1 cellular context compared by ENCODE assay signal in genomic region chr3:49539659-49540560, GRCh38.
A peak's percentile ranks its signal among the peaks of the same experiment; 100 is the strongest.
TF ChIP-seq lines count a peak whose summit lies in the region.

No MANE protein-coding gene starts in this region.

TF ChIP-seq in H1, 55 proteins besides CTCF, POLR2A, EP300 and RAD21 (continued from another document):
- TF ChIP-seq BRCA1 (IDR thresholded peaks at IDR 0.05; ENCODE audit: low read depth, low read length) (no peak), CREB1 (IDR thresholded peaks at IDR 0.05) (peak; percentile 12; the same call in 1 of the 2 replicates), POLR2AphosphoS5 (IDR thresholded peaks at IDR 0.05; ENCODE audit: low read depth, low read length) (peak; percentile 45; the same call in 1 of the 2 replicates), JUN (IDR thresholded peaks at IDR 0.05; ENCODE audit: low read depth, low read length) (no peak), SRF (IDR thresholded peaks at IDR 0.05; ENCODE audit: low read depth, low read length) (no peak), CHD2 (IDR thresholded peaks at IDR 0.05; ENCODE audit: low read length) (no peak), GTF2F1 (IDR thresholded peaks at IDR 0.05; ENCODE audit: borderline replicate concordance, low read depth, low read length) (no peak), MAFK (IDR thresholded peaks at IDR 0.05; ENCODE audit: low read depth, low read length) (no peak), PHF8 (conservative IDR thresholded peaks at IDR 0.05; ENCODE audit: low read depth, low read length) (peak; percentile 61), CBX5 (IDR thresholded peaks at IDR 0.05; ENCODE audit: low read depth, low read length) (no peak), HDAC6 (IDR thresholded peaks at IDR 0.05; ENCODE audit: low read depth, low read length) (no peak), CEBPB (IDR thresholded peaks at IDR 0.05; ENCODE audit: low read depth, low read length) (no peak), KDM5A (IDR thresholded peaks at IDR 0.05; ENCODE audit: low read length) (no peak), RFX5 (IDR thresholded peaks at IDR 0.05; ENCODE audit: borderline replicate concordance, low read depth, low read length) (no peak), SIRT6 (IDR thresholded peaks at IDR 0.05; ENCODE audit: low read length) (no peak), CTBP2 (IDR thresholded peaks at IDR 0.05; ENCODE audit: borderline replicate concordance, insufficient read depth, insufficient read length, low read length) (peak; percentile 36), SP4 (IDR thresholded peaks at IDR 0.05; ENCODE audit: low read length) (no peak), ZNF274 (IDR thresholded peaks at IDR 0.05; ENCODE audit: borderline replicate concordance, extremely low read depth, low read length) (no peak), EZH2 (IDR thresholded peaks at IDR 0.05; ENCODE audit: low read depth, low read length, severe bottlenecking) (no peak), KDM4A (IDR thresholded peaks at IDR 0.05; ENCODE audit: low read depth, low read length, severe bottlenecking) (peak; percentile 60), BACH1 (IDR thresholded peaks at IDR 0.05; ENCODE audit: low read length) (peak; percentile 22; the same call in 1 of the 2 replicates), TAF1 (IDR thresholded peaks at IDR 0.05; ENCODE audit: low read depth, low read length) (peak; percentile 73), SIN3A (conservative IDR thresholded peaks at IDR 0.05 in 1 of 2, IDR thresholded peaks at IDR 0.05 in 1 of 2; ENCODE audit: low read depth in 1 of 2, low read length in 2 of 2) (peak; percentile 20 to 54; a peak in 1 of 4 replicates), CHD1 (IDR thresholded peaks at IDR 0.05; ENCODE audit: low read depth, low read length) (no peak), TBP (IDR thresholded peaks at IDR 0.05; ENCODE audit: low read depth, low read length) (peak; percentile 49; the same call in 1 of the 2 replicates), SP1 (IDR thresholded peaks at IDR 0.05; ENCODE audit: low read depth, low read length) (peak; percentile 66; the same call in 1 of the 2 replicates), JUND (IDR thresholded peaks at IDR 0.05; ENCODE audit: low read length) (no peak)
- TF ChIP-seq, protein P1, sequence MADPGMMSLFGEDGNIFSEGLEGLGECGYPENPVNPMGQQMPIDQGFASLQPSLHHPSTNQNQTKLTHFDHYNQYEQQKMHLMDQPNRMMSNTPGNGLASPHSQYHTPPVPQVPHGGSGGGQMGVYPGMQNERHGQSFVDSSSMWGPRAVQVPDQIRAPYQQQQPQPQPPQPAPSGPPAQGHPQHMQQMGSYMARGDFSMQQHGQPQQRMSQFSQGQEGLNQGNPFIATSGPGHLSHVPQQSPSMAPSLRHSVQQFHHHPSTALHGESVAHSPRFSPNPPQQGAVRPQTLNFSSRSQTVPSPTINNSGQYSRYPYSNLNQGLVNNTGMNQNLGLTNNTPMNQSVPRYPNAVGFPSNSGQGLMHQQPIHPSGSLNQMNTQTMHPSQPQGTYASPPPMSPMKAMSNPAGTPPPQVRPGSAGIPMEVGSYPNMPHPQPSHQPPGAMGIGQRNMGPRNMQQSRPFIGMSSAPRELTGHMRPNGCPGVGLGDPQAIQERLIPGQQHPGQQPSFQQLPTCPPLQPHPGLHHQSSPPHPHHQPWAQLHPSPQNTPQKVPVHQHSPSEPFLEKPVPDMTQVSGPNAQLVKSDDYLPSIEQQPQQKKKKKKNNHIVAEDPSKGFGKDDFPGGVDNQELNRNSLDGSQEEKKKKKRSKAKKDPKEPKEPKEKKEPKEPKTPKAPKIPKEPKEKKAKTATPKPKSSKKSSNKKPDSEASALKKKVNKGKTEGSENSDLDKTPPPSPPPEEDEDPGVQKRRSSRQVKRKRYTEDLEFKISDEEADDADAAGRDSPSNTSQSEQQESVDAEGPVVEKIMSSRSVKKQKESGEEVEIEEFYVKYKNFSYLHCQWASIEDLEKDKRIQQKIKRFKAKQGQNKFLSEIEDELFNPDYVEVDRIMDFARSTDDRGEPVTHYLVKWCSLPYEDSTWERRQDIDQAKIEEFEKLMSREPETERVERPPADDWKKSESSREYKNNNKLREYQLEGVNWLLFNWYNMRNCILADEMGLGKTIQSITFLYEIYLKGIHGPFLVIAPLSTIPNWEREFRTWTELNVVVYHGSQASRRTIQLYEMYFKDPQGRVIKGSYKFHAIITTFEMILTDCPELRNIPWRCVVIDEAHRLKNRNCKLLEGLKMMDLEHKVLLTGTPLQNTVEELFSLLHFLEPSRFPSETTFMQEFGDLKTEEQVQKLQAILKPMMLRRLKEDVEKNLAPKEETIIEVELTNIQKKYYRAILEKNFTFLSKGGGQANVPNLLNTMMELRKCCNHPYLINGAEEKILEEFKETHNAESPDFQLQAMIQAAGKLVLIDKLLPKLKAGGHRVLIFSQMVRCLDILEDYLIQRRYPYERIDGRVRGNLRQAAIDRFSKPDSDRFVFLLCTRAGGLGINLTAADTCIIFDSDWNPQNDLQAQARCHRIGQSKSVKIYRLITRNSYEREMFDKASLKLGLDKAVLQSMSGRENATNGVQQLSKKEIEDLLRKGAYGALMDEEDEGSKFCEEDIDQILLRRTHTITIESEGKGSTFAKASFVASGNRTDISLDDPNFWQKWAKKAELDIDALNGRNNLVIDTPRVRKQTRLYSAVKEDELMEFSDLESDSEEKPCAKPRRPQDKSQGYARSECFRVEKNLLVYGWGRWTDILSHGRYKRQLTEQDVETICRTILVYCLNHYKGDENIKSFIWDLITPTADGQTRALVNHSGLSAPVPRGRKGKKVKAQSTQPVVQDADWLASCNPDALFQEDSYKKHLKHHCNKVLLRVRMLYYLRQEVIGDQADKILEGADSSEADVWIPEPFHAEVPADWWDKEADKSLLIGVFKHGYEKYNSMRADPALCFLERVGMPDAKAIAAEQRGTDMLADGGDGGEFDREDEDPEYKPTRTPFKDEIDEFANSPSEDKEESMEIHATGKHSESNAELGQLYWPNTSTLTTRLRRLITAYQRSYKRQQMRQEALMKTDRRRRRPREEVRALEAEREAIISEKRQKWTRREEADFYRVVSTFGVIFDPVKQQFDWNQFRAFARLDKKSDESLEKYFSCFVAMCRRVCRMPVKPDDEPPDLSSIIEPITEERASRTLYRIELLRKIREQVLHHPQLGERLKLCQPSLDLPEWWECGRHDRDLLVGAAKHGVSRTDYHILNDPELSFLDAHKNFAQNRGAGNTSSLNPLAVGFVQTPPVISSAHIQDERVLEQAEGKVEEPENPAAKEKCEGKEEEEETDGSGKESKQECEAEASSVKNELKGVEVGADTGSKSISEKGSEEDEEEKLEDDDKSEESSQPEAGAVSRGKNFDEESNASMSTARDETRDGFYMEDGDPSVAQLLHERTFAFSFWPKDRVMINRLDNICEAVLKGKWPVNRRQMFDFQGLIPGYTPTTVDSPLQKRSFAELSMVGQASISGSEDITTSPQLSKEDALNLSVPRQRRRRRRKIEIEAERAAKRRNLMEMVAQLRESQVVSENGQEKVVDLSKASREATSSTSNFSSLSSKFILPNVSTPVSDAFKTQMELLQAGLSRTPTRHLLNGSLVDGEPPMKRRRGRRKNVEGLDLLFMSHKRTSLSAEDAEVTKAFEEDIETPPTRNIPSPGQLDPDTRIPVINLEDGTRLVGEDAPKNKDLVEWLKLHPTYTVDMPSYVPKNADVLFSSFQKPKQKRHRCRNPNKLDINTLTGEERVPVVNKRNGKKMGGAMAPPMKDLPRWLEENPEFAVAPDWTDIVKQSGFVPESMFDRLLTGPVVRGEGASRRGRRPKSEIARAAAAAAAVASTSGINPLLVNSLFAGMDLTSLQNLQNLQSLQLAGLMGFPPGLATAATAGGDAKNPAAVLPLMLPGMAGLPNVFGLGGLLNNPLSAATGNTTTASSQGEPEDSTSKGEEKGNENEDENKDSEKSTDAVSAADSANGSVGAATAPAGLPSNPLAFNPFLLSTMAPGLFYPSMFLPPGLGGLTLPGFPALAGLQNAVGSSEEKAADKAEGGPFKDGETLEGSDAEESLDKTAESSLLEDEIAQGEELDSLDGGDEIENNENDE (IDR thresholded peaks at IDR 0.05; ENCODE audit: insufficient replicate concordance, low read length), result no peak
- TF ChIP-seq, protein P2, sequence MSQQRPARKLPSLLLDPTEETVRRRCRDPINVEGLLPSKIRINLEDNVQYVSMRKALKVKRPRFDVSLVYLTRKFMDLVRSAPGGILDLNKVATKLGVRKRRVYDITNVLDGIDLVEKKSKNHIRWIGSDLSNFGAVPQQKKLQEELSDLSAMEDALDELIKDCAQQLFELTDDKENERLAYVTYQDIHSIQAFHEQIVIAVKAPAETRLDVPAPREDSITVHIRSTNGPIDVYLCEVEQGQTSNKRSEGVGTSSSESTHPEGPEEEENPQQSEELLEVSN (IDR thresholded peaks at IDR 0.05), result peak; percentile 55
